In genomic region chr4:11929080-11929479, GRCh38 we compare ENCODE assay signal across 25 cellular contexts.
"Had no signal": no experiment of that assay in that cellular context is flagged by ENCODE, and none has a peak within 500 bp of the region (broad histone marks: within the 10 kb centered on the region; RNA-seq: fewer than 3 reads in every experiment).

No MANE protein-coding gene starts in this region.

- H3K9me3 ChIP-seq: esophagus squamous epithelium, lower lobe of right lung had no signal

- H3K4me1 ChIP-seq: esophagus squamous epithelium, gastrocnemius medialis, heart right ventricle, left lung, lower lobe of right lung had no signal

- FAIRE-seq: colon, endometrium, islet of Langerhans, keratinocyte had no signal

- H3K4me3 ChIP-seq: coronary artery, esophagus squamous epithelium, gastrocnemius medialis, heart right ventricle, left lung, lower lobe of right lung had no signal

- H3K27me3 ChIP-seq: esophagus squamous epithelium, gastrocnemius medialis, heart right ventricle, left lung had no signal

- H3K36me3 ChIP-seq: esophagus squamous epithelium, gastrocnemius medialis, heart right ventricle, left lung, lower lobe of right lung had no signal

- DNase-seq: effector CD8-positive, alpha-beta T cell; effector memory CD8-positive, alpha-beta T cell; endodermal cell; erythroblast; esophagus squamous epithelium; foreskin fibroblast; foreskin melanocyte; gastrocnemius medialis; glutamatergic neuron; head of caudate nucleus; heart right ventricle; hippocampal formation; left cardiac atrium; left lung; left ventricle myocardium superior; lower lobe of right lung; mesenchymal stem cell; midbrain had no signal

- H3K27ac ChIP-seq: coronary artery, epithelial cell of prostate, esophagus squamous epithelium, gastrocnemius medialis, heart right ventricle, left lung, lower lobe of right lung had no signal

- ATAC-seq: effector memory CD8-positive, alpha-beta T cell; esophagus mucosa; gastrocnemius medialis; heart right ventricle; left cardiac atrium; left lung; left ventricle myocardium superior; lower lobe of right lung had no signal
